Comparison of ENCODE assay signal across 8 cellular contexts in genomic region chr1:222589462-222590302, GRCh38. TPM values are rescaled to one million over a fixed set of nuclear protein-coding genes. Genes with fewer than 3 reads are reported as not detected.
DNase-seq lines count a peak whose midpoint lies in the region; ATAC-seq and TF ChIP-seq lines count a peak whose summit lies in the region.

TAF1A (minus strand) TSS chr1:222589933.

- CTCF ChIA-PET in GM10248 (lab: Yijun Ruan, JAX) = interaction anchor here (0.9 to 3.9 kb wide), 6 partner anchors 10 to 124 kb away, joined by 3 to 14 read pairs (median 6); no protein-coding TSS in a partner anchor

- H3K4me3 Mint-ChIP-seq in osteocyte (ENCODE audit: unreplicated experiment) = peak within 1 kb of the TSS; percentile 96

- no peaks in the 10 kb centered on the region for H3K9me3 ChIP-seq in thymus (ENCODE audit: control insufficient read depth)

- peaks cover 10% of the 10 kb centered on the region for H3K4me1 ChIP-seq in thymus (ENCODE audit: control insufficient read depth, insufficient read depth, low read length)

- peak; percentile 88 for DNase-seq in GM10248 (ENCODE audit: extremely low spot score)
- peak; percentile 88 for DNase-seq in NB4 (ENCODE audit: low read depth)
- peak; percentile 85 for DNase-seq in SKM-1 treated with dmso at 0.1 percent for 144 hours (lab: John Stamatoyannopoulos, UW; ENCODE audit: unreplicated experiment)
- peak; percentile 76 to 87 for DNase-seq in activated naive CD4-positive, alpha-beta T cell treated with anti-CD3 and anti-CD28 coated beads, Interleukin-2, amount 50 U/mL, for 72 hours (ENCODE audit: low spot score in 2 of 2)
- peak; percentile 82 to 96 (median 91) for DNase-seq in head of caudate nucleus
- DNase-seq in osteocyte (ENCODE audit: extremely low spot score, unreplicated experiment) = no peak

- H3K27me3 Mint-ChIP-seq in osteocyte (ENCODE audit: unreplicated experiment) = peaks cover 2% of the 10 kb centered on the region

- H3K4me1 Mint-ChIP-seq in osteocyte (ENCODE audit: unreplicated experiment) = peaks cover 25% of the 10 kb centered on the region

- TF ChIP-seq POLR2A in NB4 (IDR thresholded peaks at IDR 0.05; ENCODE audit: extremely low read depth, insufficient read length) = peak; percentile 37

- H3K27ac Mint-ChIP-seq in activated naive CD4-positive, alpha-beta T cell treated with anti-CD3 and anti-CD28 coated beads, Interleukin-2, amount 50 U/mL, for 72 hours = peak within 1 kb of the TSS; percentile 97 to 98
- H3K27ac Mint-ChIP-seq in osteocyte (ENCODE audit: unreplicated experiment) = peak within 1 kb of the TSS; percentile 95

- peak within 1 kb of the TSS; percentile 95 for H3K27ac ChIP-seq in thymus (ENCODE audit: low read depth)

- no peak for TF ChIP-seq CTCF in GM10248 (IDR thresholded peaks at IDR 0.05; ENCODE audit: control extremely low read depth, extremely low read depth, low read depth, missing control alignments)
- TF ChIP-seq CTCF in NB4 (IDR thresholded peaks at IDR 0.05; ENCODE audit: low read depth, low read length) = no peak
- TF ChIP-seq CTCF in osteocyte (IDR thresholded peaks at IDR 0.05) = no peak

- peaks cover 3% of the 10 kb centered on the region for H3K36me3 ChIP-seq in thymus (ENCODE audit: control insufficient read depth, insufficient read depth)

- intact Hi-C loops in head of caudate nucleus (cut with DNase I) = no loop called here

- H3K4me3 ChIP-seq in NB4 (ENCODE audit: low read depth, low read length) = peak within 1 kb of the TSS; percentile 89
- H3K4me3 ChIP-seq in thymus (ENCODE audit: low read length) = peak within 1 kb of the TSS; percentile 97

- ATAC-seq in HG02571 (IDR thresholded peaks at IDR 0.05; ENCODE audit: unreplicated experiment) = peak; percentile 100
- peak; percentile 99 to 100 for ATAC-seq in activated naive CD4-positive, alpha-beta T cell treated with anti-CD3 and anti-CD28 coated beads, Interleukin-2, amount 50 U/mL, for 72 hours

- WGBS in thymus = under 1% methylated on average over 41 of the region's 41 CpGs

- H3K27me3 ChIP-seq in thymus (ENCODE audit: control insufficient read depth, insufficient read depth) = peaks cover 3% of the 10 kb centered on the region

- H3K36me3 Mint-ChIP-seq in activated naive CD4-positive, alpha-beta T cell treated with anti-CD3 and anti-CD28 coated beads, Interleukin-2, amount 50 U/mL, for 72 hours = peaks cover 24 to 40% of the 10 kb centered on the region in 2 donors
- peaks cover 4% of the 10 kb centered on the region for H3K36me3 Mint-ChIP-seq in osteocyte (ENCODE audit: unreplicated experiment)

- POLR2A ChIA-PET in GM10248 (lab: Yijun Ruan, JAX) = no interaction called here

- H3K9me3 Mint-ChIP-seq in activated naive CD4-positive, alpha-beta T cell treated with anti-CD3 and anti-CD28 coated beads, Interleukin-2, amount 50 U/mL, for 72 hours = no peaks in the 10 kb centered on the region
- H3K9me3 Mint-ChIP-seq in osteocyte (ENCODE audit: unreplicated experiment) = peaks cover 3% of the 10 kb centered on the region

RNA-seq across cellular contexts. Expression of gene TAF1A, which starts in this region (rescaled TPM):
- 10 to 100 TPM; 14.7 to 21.8 TPM for total RNA-seq in activated naive CD4-positive, alpha-beta T cell treated with anti-CD3 and anti-CD28 coated beads, Interleukin-2, amount 50 U/mL, for 72 hours
- total RNA-seq in osteocyte = 6.1 and 6.3 TPM in 2 replicates
- polyA plus RNA-seq in thymus = 2.9 TPM
